In genomic region chr6:31620586-31621319, GRCh38 we compare ENCODE assay signal across 8 cellular contexts. TPM values are rescaled to one million over a fixed set of nuclear protein-coding genes. Genes with fewer than 3 reads are reported as not detected.
DNase-seq lines count a peak whose midpoint lies in the region; ATAC-seq and TF ChIP-seq lines count a peak whose summit lies in the region.

TSS of gene PRRC2A (plus strand) at chr6:31620715. CDS start at chr6:31622790, 2,075 bp downstream.

- ATAC-seq in GM18870 (IDR thresholded peaks at IDR 0.05; ENCODE audit: unreplicated experiment), result peak; percentile 17
- ATAC-seq in HG03095 (IDR thresholded peaks at IDR 0.05; ENCODE audit: unreplicated experiment), result peak; percentile 26
- ATAC-seq in stimulated activated memory B cell treated with anti-CD40 and anti-IgM and Interleukin-4, amounts not matched to agents 10 μg/mL and 1 μg/mL and 100 μg/mL, for 72 hours, result peak; percentile 58

- H3K27me3 ChIP-seq in endocrine pancreas (ENCODE audit: control insufficient read depth, insufficient read depth, low read length), result no peaks in the 10 kb centered on the region
- no peaks in the 10 kb centered on the region for H3K27me3 ChIP-seq in mononuclear cell (ENCODE audit: insufficient read depth, low read length)

- no peak for TF ChIP-seq CTCF in AG09319 (IDR thresholded peaks at IDR 0.05; ENCODE audit: low read depth, low read length)

- H3K9me3 ChIP-seq in endocrine pancreas (ENCODE audit: control insufficient read depth, low read length) (no peaks in the 10 kb centered on the region), mononuclear cell (ENCODE audit: low read depth, low read length) (no peaks in the 10 kb centered on the region)

- H3K9me3 Mint-ChIP-seq in activated CD4-positive, alpha-beta T cell treated with anti-CD3 and anti-CD28 coated beads, Interleukin-2, amount 10 ng/mL, durations not matched to agents 7 days and 5 days, result no peaks in the 10 kb centered on the region
- no peaks in the 10 kb centered on the region for H3K9me3 Mint-ChIP-seq in stimulated activated memory B cell treated with anti-CD40 and anti-IgM and Interleukin-4, amounts not matched to agents 10 μg/mL and 1 μg/mL and 100 μg/mL, for 72 hours

- H3K4me1 Mint-ChIP-seq in activated CD4-positive, alpha-beta T cell treated with anti-CD3 and anti-CD28 coated beads, Interleukin-2, amount 10 ng/mL, durations not matched to agents 7 days and 5 days, result peaks cover 43% of the 10 kb centered on the region
- H3K4me1 Mint-ChIP-seq in stimulated activated memory B cell treated with anti-CD40 and anti-IgM and Interleukin-4, amounts not matched to agents 10 μg/mL and 1 μg/mL and 100 μg/mL, for 72 hours, result peaks cover 29% of the 10 kb centered on the region

- CTCF ChIA-PET in activated CD4-positive, alpha-beta T cell treated with anti-CD3 and anti-CD28 coated beads, Interleukin-2, amount 10 ng/mL, durations not matched to agents 7 days and 5 days (lab: Charles Lee), result interaction anchor here (0.9 to 3.5 kb wide), 3 partner anchors 22 to 45 kb away, joined by 3 to 12 read pairs (median 3); partner anchors contain the start of genes LTB and TNF

- H3K27ac Mint-ChIP-seq in activated CD4-positive, alpha-beta T cell treated with anti-CD3 and anti-CD28 coated beads, Interleukin-2, amount 10 ng/mL, durations not matched to agents 7 days and 5 days, result peak within 1 kb of the TSS; percentile 95
- H3K27ac Mint-ChIP-seq in stimulated activated memory B cell treated with anti-CD40 and anti-IgM and Interleukin-4, amounts not matched to agents 10 μg/mL and 1 μg/mL and 100 μg/mL, for 72 hours, result peak within 1 kb of the TSS; percentile 88

- H3K4me3 ChIP-seq in endocrine pancreas (ENCODE audit: control insufficient read depth, insufficient read depth, low read length) (peak within 1 kb of the TSS; percentile 92), mononuclear cell (ENCODE audit: low read length) (peak within 1 kb of the TSS; percentile 77)

- peaks cover 49% of the 10 kb centered on the region for H3K36me3 Mint-ChIP-seq in activated CD4-positive, alpha-beta T cell treated with anti-CD3 and anti-CD28 coated beads, Interleukin-2, amount 10 ng/mL, durations not matched to agents 7 days and 5 days (ENCODE audit: low read depth)
- peaks cover 32% of the 10 kb centered on the region for H3K36me3 Mint-ChIP-seq in stimulated activated memory B cell treated with anti-CD40 and anti-IgM and Interleukin-4, amounts not matched to agents 10 μg/mL and 1 μg/mL and 100 μg/mL, for 72 hours

- H3K27me3 Mint-ChIP-seq in activated CD4-positive, alpha-beta T cell treated with anti-CD3 and anti-CD28 coated beads, Interleukin-2, amount 10 ng/mL, durations not matched to agents 7 days and 5 days, result no peaks in the 10 kb centered on the region
- no peaks in the 10 kb centered on the region for H3K27me3 Mint-ChIP-seq in stimulated activated memory B cell treated with anti-CD40 and anti-IgM and Interleukin-4, amounts not matched to agents 10 μg/mL and 1 μg/mL and 100 μg/mL, for 72 hours

- peak; percentile 97 for DNase-seq in AG09319 (ENCODE audit: extremely low read depth, low read depth)
- DNase-seq in NCI-H2196 (lab: John Stamatoyannopoulos, UW; ENCODE audit: unreplicated experiment), result peak; percentile 100
- DNase-seq in activated CD4-positive, alpha-beta T cell treated with anti-CD3 and anti-CD28 coated beads, Interleukin-2, amount 10 ng/mL, durations not matched to agents 7 days and 5 days, result peak; percentile 80

- peak within 1 kb of the TSS; percentile 63 for H3K9ac ChIP-seq in endocrine pancreas (ENCODE audit: control insufficient read depth, insufficient read depth, low read length)

- no peaks in the 10 kb centered on the region for H3K4me1 ChIP-seq in endocrine pancreas (ENCODE audit: control insufficient read depth, insufficient read depth, low read length)
- peaks cover 55% of the 10 kb centered on the region for H3K4me1 ChIP-seq in mononuclear cell (ENCODE audit: insufficient read depth, low read length)

- peaks cover 13% of the 10 kb centered on the region for H3K36me3 ChIP-seq in endocrine pancreas (ENCODE audit: control insufficient read depth, insufficient read depth, low read length)

- POLR2A ChIA-PET in activated CD4-positive, alpha-beta T cell treated with anti-CD3 and anti-CD28 coated beads, Interleukin-2, amount 10 ng/mL, durations not matched to agents 7 days and 5 days (lab: Charles Lee), result interaction anchor here (0.6 kb wide), 1 partner anchor 9 kb away, joined by 3 read pairs; no protein-coding TSS in a partner anchor

- peak within 1 kb of the TSS; percentile 86 for H3K4me3 Mint-ChIP-seq in activated CD4-positive, alpha-beta T cell treated with anti-CD3 and anti-CD28 coated beads, Interleukin-2, amount 10 ng/mL, durations not matched to agents 7 days and 5 days
- peak within 1 kb of the TSS; percentile 82 for H3K4me3 Mint-ChIP-seq in stimulated activated memory B cell treated with anti-CD40 and anti-IgM and Interleukin-4, amounts not matched to agents 10 μg/mL and 1 μg/mL and 100 μg/mL, for 72 hours

RNA-seq across cellular contexts. Expression of gene PRRC2A, which starts in this region (rescaled TPM):
- 100 to 1,000 TPM; 240 to 246 TPM for total RNA-seq in activated CD4-positive, alpha-beta T cell treated with anti-CD3 and anti-CD28 coated beads, Interleukin-2, amount 10 ng/mL, durations not matched to agents 7 days and 5 days
- 67.0 TPM for total RNA-seq in mononuclear cell

Comparison
In these comparisons a context has a peak if more than half of its experiments do, and no peak if none do; other contexts are left out.
1. Peak in every context shown above with its lines: DNase-seq, ATAC-seq and H3K4me3 ChIP-seq.